ENCODE assay signal across 2 cellular contexts in genomic region chr19:2492870-2493269, GRCh38.
TF ChIP-seq lines count a peak whose summit lies in the region.

No MANE protein-coding gene starts in this region.

TF ChIP-seq in SK-N-SH, 30 proteins besides CTCF, POLR2A, EP300 and RAD21:
- TF ChIP-seq USF1 (IDR thresholded peaks at IDR 0.05; ENCODE audit: borderline replicate concordance, low read depth) (no peak), IRF3 (IDR thresholded peaks at IDR 0.05; ENCODE audit: low read depth, low read length) (no peak), YY1 (IDR thresholded peaks at IDR 0.05; ENCODE audit: low read depth) (no peak), FOSL2 (IDR thresholded peaks at IDR 0.05; ENCODE audit: borderline replicate concordance, low read depth) (no peak), CHD2 (IDR thresholded peaks at IDR 0.05; ENCODE audit: low read length, partially characterized antibody) (no peak), SMC3 (IDR thresholded peaks at IDR 0.05; ENCODE audit: low read depth, low read length) (no peak), TCF12 (IDR thresholded peaks at IDR 0.05) (no peak), POLR2AphosphoS5 (IDR thresholded peaks at IDR 0.05; ENCODE audit: low read depth, low read length) (no peak), FOXM1 (IDR thresholded peaks at IDR 0.05; ENCODE audit: low read depth) (no peak), RCOR1 (IDR thresholded peaks at IDR 0.05; ENCODE audit: low read length) (no peak), EZH2phosphoT487 (IDR thresholded peaks at IDR 0.05; ENCODE audit: borderline replicate concordance, low read depth) (no peak)

TF ChIP-seq in SK-N-SH treated with all-trans-retinoic acid at 6 μM for 48 hours, 23 proteins besides CTCF, POLR2A, EP300 and RAD21:
- no peak for TF ChIP-seq GLIS3 (CRISPR knock-in tag; IDR thresholded peaks at IDR 0.05)
- TF ChIP-seq CSDC2 (CRISPR knock-in tag; IDR thresholded peaks at IDR 0.05): no peak
- TF ChIP-seq BACH2 (CRISPR knock-in tag; IDR thresholded peaks at IDR 0.05; ENCODE audit: borderline replicate concordance): no peak
- TF ChIP-seq ZFP3 (CRISPR knock-in tag; IDR thresholded peaks at IDR 0.05): no peak
- TF ChIP-seq CSRNP3 (CRISPR knock-in tag; IDR thresholded peaks at IDR 0.05): no peak
- TF ChIP-seq PATZ1 (CRISPR knock-in tag; IDR thresholded peaks at IDR 0.05; ENCODE audit: borderline replicate concordance): no peak
- TF ChIP-seq ZNF8 (CRISPR knock-in tag; IDR thresholded peaks at IDR 0.05): no peak
- no peak for TF ChIP-seq POU6F1 (CRISPR knock-in tag; IDR thresholded peaks at IDR 0.05; ENCODE audit: borderline replicate concordance, low read depth)
